ENCODE assay signal across 11 cellular contexts in genomic region chr17:56587298-56587697, GRCh38. TPM values are rescaled to one million over a fixed set of nuclear protein-coding genes. Genes with fewer than 3 reads are reported as not detected.
"Had no signal": no experiment of that assay in that cellular context is flagged by ENCODE, and none has a peak within 500 bp of the region (broad histone marks: within the 10 kb centered on the region; RNA-seq: fewer than 3 reads in every experiment).

No MANE protein-coding gene starts in this region.

- ATAC-seq: GM23338, HCT116 had no signal

- H3K9ac ChIP-seq: GM23248 had no signal

- H3K27ac ChIP-seq: GM23248 had no signal

- FAIRE-seq: H1, H54 had no signal

- H3K27ac Mint-ChIP-seq: GM23338, H9, HFFc6 had no signal

- H3K9me3 ChIP-seq: HAP-1 had no signal

- H3K9me3 Mint-ChIP-seq: GM23338, HFFc6 had no signal

- H2AFZ ChIP-seq: GM23248, GM23338 had no signal

- H3K4me2 ChIP-seq: GM23338 had no signal

- H3K36me3 ChIP-seq: HAP-1 had no signal

- H3K4me3 ChIP-seq: GM23248, GM23338, HAP-1 had no signal

- DNase-seq: GM23248, GOT3, H7, H9, HCEC 1CT, HFFc6 had no signal

- H3K4me3 Mint-ChIP-seq: GM23338, H9, HFFc6 had no signal

RNA-seq across cellular contexts. Expression of gene NOG, which starts 6.2 kb away (rescaled TPM):
- total RNA-seq: H9 had no signal
